20 cellular contexts compared by ENCODE assay signal in the genomic region with DNA sequence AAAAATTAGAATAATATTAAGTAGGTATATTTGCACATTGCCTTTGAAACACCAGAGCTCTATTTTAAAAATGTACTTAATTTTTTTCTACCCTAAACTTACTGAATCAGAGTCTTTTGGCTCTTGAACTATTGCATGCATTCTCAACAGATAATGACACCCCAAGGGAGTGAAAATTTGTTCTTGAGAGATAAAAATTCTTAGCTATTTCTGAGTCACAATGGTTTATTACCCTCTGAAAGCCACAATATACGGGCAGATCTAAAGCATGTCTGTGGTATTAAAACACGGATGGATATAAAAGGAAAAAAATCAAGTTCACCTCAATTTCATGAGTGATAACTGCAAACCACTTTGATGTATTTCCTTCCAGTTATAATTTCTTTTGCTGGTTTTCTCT.
DNase-seq lines count a peak whose midpoint lies in the region; ATAC-seq, FAIRE-seq and TF ChIP-seq lines count a peak whose summit lies in the region.
"Had no signal": no experiment of that assay in that cellular context is flagged by ENCODE, and none has a peak within 500 bp of the region (broad histone marks: within the 10 kb centered on the region; RNA-seq: fewer than 3 reads in every experiment).

No MANE protein-coding gene starts in this region.

- no peaks in the 10 kb centered on the region for H3K9me3 Mint-ChIP-seq in HFFc6

- no peak for TF ChIP-seq CTCF in astrocyte of the spinal cord (IDR thresholded peaks at IDR 0.05; ENCODE audit: low read depth, low read length)
- TF ChIP-seq CTCF in HFFc6 (IDR thresholded peaks at IDR 0.05), result no peak

- FAIRE-seq in islet of Langerhans (lab: Jason Lieb, UNC), result peak; percentile 82
- FAIRE-seq: GM19239, H54, HepG2 had no signal

- H3K27me3 Mint-ChIP-seq in HFFc6 (ENCODE audit: insufficient read depth), result no peaks in the 10 kb centered on the region; the same call in 1 of the 2 replicates

- no peaks in the 10 kb centered on the region for H3K4me1 Mint-ChIP-seq in HFFc6 (ENCODE audit: low read depth)

- in situ Hi-C loops in astrocyte of the spinal cord (cut with HindIII; ENCODE audit: low sequenced_read_pairs), result no loop called here

- no peak overlapping the region for H3K27ac Mint-ChIP-seq in HFFc6

- no peaks in the 10 kb centered on the region for H3K36me3 Mint-ChIP-seq in HFFc6 (ENCODE audit: low read depth)

- DNase-seq in A172 (ENCODE audit: low spot score), result peak; percentile 59
- DNase-seq in OCI-M1 (lab: John Stamatoyannopoulos, UW), result peak; percentile 4
- peak; percentile 15 for DNase-seq in astrocyte of the spinal cord (ENCODE audit: low read depth, low spot score)
- no peak for DNase-seq in MV-4-11 (lab: John Stamatoyannopoulos, UW)
- no peak for DNase-seq in HFFc6
- no peak for DNase-seq in activated gamma-delta T cell (lab: John Stamatoyannopoulos, UW)
- DNase-seq: AML-193, DMS53, KBM-7, NCI-H1694, NCI-H2081, NCI-H2171, NCI-H524 treated with DMSO at 0.1 percent for 48 hours, NCI-H82 had no signal

- no peak overlapping the region for H3K4me3 Mint-ChIP-seq in HFFc6

- no peak overlapping the region for H3K4me3 ChIP-seq in astrocyte of the spinal cord (ENCODE audit: low read depth, low read length)

- ATAC-seq in activated CD4-positive, CD25-positive, alpha-beta regulatory T cell treated with anti-CD3 and anti-CD28 coated beads, Interleukin-2, amount 50 U/mL, for 24 hours, result no peak
- ATAC-seq: HepG2, Right ventricle myocardium inferior had no signal

Comparison
In these comparisons a context has a peak if more than half of its experiments do, and no peak if none do; other contexts are left out.
1. DNase-seq: peak in A172 (single experiment), OCI-M1 (single experiment) and astrocyte of the spinal cord (single experiment); none in MV-4-11 (single experiment), HFFc6 (single experiment) and activated gamma-delta T cell (single experiment).